ENCODE assay signal across 8 cellular contexts in genomic region chr5:176609724-176610429, GRCh38. TPM values are rescaled to one million over a fixed set of nuclear protein-coding genes. Genes with fewer than 3 reads are reported as not detected.
DNase-seq lines count a peak whose midpoint lies in the region; ATAC-seq, FAIRE-seq and TF ChIP-seq lines count a peak whose summit lies in the region.

Gene GPRIN1 (minus strand): TSS chr5:176610156. CDS start chr5:176599834, 10,322 bp downstream.

- H2BK12ac ChIP-seq in H1 (ENCODE audit: low read depth, low read length), result peak within 1 kb of the TSS; percentile 84; the same call in 1 of the 2 replicates

- no peaks in the 10 kb centered on the region for H3K9me3 ChIP-seq in H1 (ENCODE audit: insufficient read depth in 2 of 2, low read depth in 1 of 2, low read length in 1 of 2)

- no peaks in the 10 kb centered on the region for H3K9me3 Mint-ChIP-seq in activated CD4-positive, alpha-beta T cell treated with anti-CD3 and anti-CD28 coated beads, Interleukin-2, amount 10 ng/mL, durations not matched to agents 7 days and 5 days
- no peaks in the 10 kb centered on the region for H3K9me3 Mint-ChIP-seq in mesothelial cell of epicardium
- no peaks in the 10 kb centered on the region for H3K9me3 Mint-ChIP-seq in stimulated activated naive CD8-positive, alpha-beta T cell treated with anti-CD3 and anti-CD28 coated beads, Interleukin-15, Interleukin-2, amounts not matched to agents 100 ng/mL and 50 ng/mL, for 24 hours

- peak within 1 kb of the TSS in 3 of 4 experiments; percentile 57 to 76 (median 63); a peak in 6 of 7 replicates for H3K9ac ChIP-seq in H1 (replicated peaks in 1 of 4; ENCODE audit: extremely low read depth in 1 of 4, low read depth in 3 of 4, low read length in 3 of 4)

- H2AFZ ChIP-seq in H1 (ENCODE audit: low read length), result no peak within 1 kb of the TSS

- TF ChIP-seq CTCF in AG04449 (IDR thresholded peaks at IDR 0.05; ENCODE audit: insufficient read depth, low read length, missing control alignments), result peak; percentile 36
- TF ChIP-seq CTCF in H1 (IDR thresholded peaks at IDR 0.05; ENCODE audit: control extremely low read depth in 1 of 3, insufficient read depth in 1 of 3, low read depth in 1 of 3, low read length in 3 of 3), result peak in 2 of 3 experiments; percentile 24 to 81; a peak in 3 of 4 replicates
- TF ChIP-seq CTCF in mesothelial cell of epicardium (IDR thresholded peaks at IDR 0.05; ENCODE audit: unreplicated experiment), result no peak

- TF ChIP-seq RAD21 in H1 (IDR thresholded peaks at IDR 0.05 in 1 of 2, conservative IDR thresholded peaks at IDR 0.05 in 1 of 2; ENCODE audit: low read depth in 2 of 2, low read length in 2 of 2), result peak; percentile 22 to 55; a peak in 3 of 4 replicates

- H3K56ac ChIP-seq in H1 (replicated peaks; ENCODE audit: insufficient read length, low read depth, low read length), result peak within 1 kb of the TSS; percentile 2

- H3K23me2 ChIP-seq in H1 (ENCODE audit: low read depth, low read length), result peaks cover 8% of the 10 kb centered on the region

- H3K4me1 ChIP-seq in H1 (replicated peaks in 1 of 4; ENCODE audit: control insufficient read depth in 3 of 4, insufficient read depth in 4 of 4, low read length in 3 of 4), result peaks cover 0 to 8% (median 5%) of the 10 kb centered on the region in 4 experiments; a peak in 5 of 7 replicates

- H3K4ac ChIP-seq in H1 (replicated peaks; ENCODE audit: insufficient read length, low read depth, low read length), result peak within 1 kb of the TSS; percentile 8

- peak within 1 kb of the TSS; percentile 87 to 94 for H3K4me2 ChIP-seq in H1 (ENCODE audit: insufficient read depth in 1 of 2, low read depth in 2 of 2, low read length in 2 of 2)

- no peak within 1 kb of the TSS for H3K23ac ChIP-seq in H1 (ENCODE audit: insufficient read length)

- CTCF ChIA-PET in AG04449 (lab: Yijun Ruan, JAX) (interaction anchor here (2.3 kb wide), 1 partner anchor 67 kb away, joined by 8 read pairs; no protein-coding TSS in a partner anchor), H1 (lab: Charles Lee; ENCODE audit: partially characterized antibody) (interaction anchor here (0.8 to 6.0 kb wide), 5 partner anchors 10 to 22 kb away, joined by 3 to 37 read pairs (median 4); no protein-coding TSS in a partner anchor)
- CTCF ChIA-PET in activated CD4-positive, alpha-beta T cell treated with anti-CD3 and anti-CD28 coated beads, Interleukin-2, amount 10 ng/mL, durations not matched to agents 7 days and 5 days (lab: Charles Lee), result interaction anchor here (0.6 to 0.8 kb wide), 2 partner anchors 22 to 78 kb away, joined by 3 read pairs; no protein-coding TSS in a partner anchor

- H4K5ac ChIP-seq in H1 (ENCODE audit: insufficient read length, low read depth, low read length), result no peak within 1 kb of the TSS

- H3K4me3 ChIP-seq in AG04449 (ENCODE audit: low read depth, low read length) (peak within 1 kb of the TSS; percentile 64), H1 (ENCODE audit: extremely low read depth in 1 of 4, insufficient read depth in 2 of 4, low read depth in 3 of 4, low read length in 4 of 4) (peak within 1 kb of the TSS; percentile 46 to 70 (median 65))

- peak within 1 kb of the TSS; percentile 75; the same call in 1 of the 2 replicates for H2BK15ac ChIP-seq in H1 (ENCODE audit: low read length)

- no peaks in the 10 kb centered on the region for H3K36me3 ChIP-seq in H1 (ENCODE audit: control insufficient read depth in 2 of 4, insufficient read depth in 4 of 4, low read length in 3 of 4)

- no peak within 1 kb of the TSS for H3K27ac ChIP-seq in H1 (ENCODE audit: low read depth, low read length)

- WGBS in H1 (ENCODE audit: extremely low coverage in 1 of 2, insufficient coverage in 1 of 2, insufficient read length in 1 of 2, insufficient replicate concordance in 2 of 2, low coverage in 1 of 2, low lambda C conversion rate in 2 of 2, missing lambda C conversion rate in 1 of 2), 2 experiments, result 2% methylated on average over 43 of the region's 100 CpGs; no CpG with 5 or more reads in 1 of the 2 experiments

- ATAC-seq in GM18498 (IDR thresholded peaks at IDR 0.05; ENCODE audit: unreplicated experiment) (peak; percentile 80), HG02884 (IDR thresholded peaks at IDR 0.05; ENCODE audit: unreplicated experiment) (peak; percentile 66)

- POLR2A ChIA-PET in AG04449 (lab: Yijun Ruan, JAX), result no interaction called here
- POLR2A ChIA-PET in activated CD4-positive, alpha-beta T cell treated with anti-CD3 and anti-CD28 coated beads, Interleukin-2, amount 10 ng/mL, durations not matched to agents 7 days and 5 days (lab: Charles Lee), result no interaction called here
- POLR2A ChIA-PET in H1 (lab: Charles Lee; ENCODE audit: partially characterized antibody), result no interaction called here

- peak within 1 kb of the TSS; percentile 98; the same call in 1 of the 2 replicates for H2AK5ac ChIP-seq in H1 (ENCODE audit: low read depth, low read length)

- peaks cover 0 to 14% (median 10%) of the 10 kb centered on the region in 4 experiments; a peak in 5 of 7 replicates for H3K27me3 ChIP-seq in H1 (replicated peaks in 1 of 4; ENCODE audit: control insufficient read depth in 3 of 4, extremely low read depth in 1 of 4, insufficient read depth in 3 of 4, low read length in 3 of 4)

- H2BK20ac ChIP-seq in H1 (ENCODE audit: low read length), result peak within 1 kb of the TSS; percentile 61; the same call in 1 of the 2 replicates

- no peak for FAIRE-seq in H1 (lab: Jason Lieb, UNC)

- no peak for TF ChIP-seq EP300 in H1 (IDR thresholded peaks at IDR 0.05; ENCODE audit: borderline replicate concordance in 1 of 2, low read depth in 2 of 2, low read length in 2 of 2)

- no peak for DNase-seq in AG04449 (ENCODE audit: low read depth, low spot score)
- DNase-seq in NCI-H2171 (lab: John Stamatoyannopoulos, UW), result peak; percentile 20
- peak; percentile 47 for DNase-seq in activated CD4-positive, alpha-beta T cell treated with anti-CD3 and anti-CD28 coated beads, Interleukin-2, amount 10 ng/mL, durations not matched to agents 7 days and 5 days
- peak in 1 of 2 experiments; percentile 83 for DNase-seq in H1 (ENCODE audit: low read depth in 1 of 2, low spot score in 2 of 2)
- peak; percentile 65 to 78 for DNase-seq in mesothelial cell of epicardium (ENCODE audit: low spot score in 2 of 2, unreplicated experiment in 2 of 2)

- H3K79me1 ChIP-seq in H1 (ENCODE audit: low read depth, low read length), result no peaks in the 10 kb centered on the region

- peak within 1 kb of the TSS; percentile 83 for H4K8ac ChIP-seq in H1 (ENCODE audit: extremely low read depth, insufficient read depth, low read length)

- peak within 1 kb of the TSS; percentile 68 for H3K27ac Mint-ChIP-seq in activated CD4-positive, alpha-beta T cell treated with anti-CD3 and anti-CD28 coated beads, Interleukin-2, amount 10 ng/mL, durations not matched to agents 7 days and 5 days
- H3K27ac Mint-ChIP-seq in mesothelial cell of epicardium, result no peak within 1 kb of the TSS
- H3K27ac Mint-ChIP-seq in stimulated activated naive CD8-positive, alpha-beta T cell treated with anti-CD3 and anti-CD28 coated beads, Interleukin-15, Interleukin-2, amounts not matched to agents 100 ng/mL and 50 ng/mL, for 24 hours, result peak within 1 kb of the TSS; percentile 59

- H3K36me3 Mint-ChIP-seq in activated CD4-positive, alpha-beta T cell treated with anti-CD3 and anti-CD28 coated beads, Interleukin-2, amount 10 ng/mL, durations not matched to agents 7 days and 5 days (ENCODE audit: low read depth), result no peaks in the 10 kb centered on the region
- H3K36me3 Mint-ChIP-seq in mesothelial cell of epicardium, result no peaks in the 10 kb centered on the region
- no peaks in the 10 kb centered on the region for H3K36me3 Mint-ChIP-seq in stimulated activated naive CD8-positive, alpha-beta T cell treated with anti-CD3 and anti-CD28 coated beads, Interleukin-15, Interleukin-2, amounts not matched to agents 100 ng/mL and 50 ng/mL, for 24 hours (ENCODE audit: low read depth)

- peak within 1 kb of the TSS; percentile 90 for H3K18ac ChIP-seq in H1 (ENCODE audit: extremely low read depth, low read length)

- peaks cover 5 to 8% of the 10 kb centered on the region in 2 experiments for H4K20me1 ChIP-seq in H1 (replicated peaks in 1 of 2; ENCODE audit: control insufficient read depth in 1 of 2, insufficient read depth in 2 of 2, low read length in 2 of 2)

- no peak for TF ChIP-seq POLR2A in H1 (IDR thresholded peaks at IDR 0.05; ENCODE audit: control extremely low read depth in 1 of 2, low read depth in 2 of 2, low read length in 2 of 2)

- H3K79me2 ChIP-seq in H1 (ENCODE audit: control insufficient read depth in 1 of 2, insufficient read depth in 2 of 2, low read length in 2 of 2), result no peaks in the 10 kb centered on the region

- H2BK120ac ChIP-seq in H1 (replicated peaks; ENCODE audit: low read depth, low read length), result no peak within 1 kb of the TSS

- H3K4me1 Mint-ChIP-seq in activated CD4-positive, alpha-beta T cell treated with anti-CD3 and anti-CD28 coated beads, Interleukin-2, amount 10 ng/mL, durations not matched to agents 7 days and 5 days, result peaks cover 19% of the 10 kb centered on the region
- H3K4me1 Mint-ChIP-seq in mesothelial cell of epicardium, result peaks cover 10% of the 10 kb centered on the region
- H3K4me1 Mint-ChIP-seq in stimulated activated naive CD8-positive, alpha-beta T cell treated with anti-CD3 and anti-CD28 coated beads, Interleukin-15, Interleukin-2, amounts not matched to agents 100 ng/mL and 50 ng/mL, for 24 hours (ENCODE audit: low read depth), result peaks cover 15% of the 10 kb centered on the region

- H4K91ac ChIP-seq in H1 (replicated peaks; ENCODE audit: insufficient read length, low read length), result peak within 1 kb of the TSS; percentile 79

- peak within 1 kb of the TSS; percentile 87 for H3K4me3 Mint-ChIP-seq in activated CD4-positive, alpha-beta T cell treated with anti-CD3 and anti-CD28 coated beads, Interleukin-2, amount 10 ng/mL, durations not matched to agents 7 days and 5 days
- H3K4me3 Mint-ChIP-seq in mesothelial cell of epicardium, result peak within 1 kb of the TSS; percentile 75
- peak within 1 kb of the TSS; percentile 88 for H3K4me3 Mint-ChIP-seq in stimulated activated naive CD8-positive, alpha-beta T cell treated with anti-CD3 and anti-CD28 coated beads, Interleukin-15, Interleukin-2, amounts not matched to agents 100 ng/mL and 50 ng/mL, for 24 hours

- no peak within 1 kb of the TSS for H3K14ac ChIP-seq in H1 (ENCODE audit: insufficient read length)

- peak within 1 kb of the TSS; percentile 71; the same call in 1 of the 2 replicates for H2BK5ac ChIP-seq in H1 (ENCODE audit: low read depth, low read length)

- H3K27me3 Mint-ChIP-seq in activated CD4-positive, alpha-beta T cell treated with anti-CD3 and anti-CD28 coated beads, Interleukin-2, amount 10 ng/mL, durations not matched to agents 7 days and 5 days, result peaks cover 38% of the 10 kb centered on the region
- peaks cover 48% of the 10 kb centered on the region for H3K27me3 Mint-ChIP-seq in mesothelial cell of epicardium (ENCODE audit: low read depth)
- H3K27me3 Mint-ChIP-seq in stimulated activated naive CD8-positive, alpha-beta T cell treated with anti-CD3 and anti-CD28 coated beads, Interleukin-15, Interleukin-2, amounts not matched to agents 100 ng/mL and 50 ng/mL, for 24 hours, result peaks cover 42% of the 10 kb centered on the region

RNA-seq across cellular contexts. Expression of gene GPRIN1, which starts in this region (rescaled TPM):
- total RNA-seq in activated CD4-positive, alpha-beta T cell treated with anti-CD3 and anti-CD28 coated beads, Interleukin-2, amount 10 ng/mL, durations not matched to agents 7 days and 5 days, result 1 to 10 TPM; 2.5 to 2.6 TPM
- 12.0 and 12.8 TPM in 2 replicates for total RNA-seq in H1 (2021; fragmentation: NEBNext Ultra II Directional; extraction: Animal tissue kit (Norgen Biotek cat#: 25700))
- 3.3 TPM in 2 replicates for polyA plus RNA-seq in H1 (2011; rRNA removed)
- 3.3 TPM for polyA plus RNA-seq in H1 (2011; cell fraction: cytosol; rRNA removed)
- 4.2 TPM for polyA plus RNA-seq in H1 (2011; cell fraction: nucleus; rRNA removed)
- 7.7 to 10.1 TPM (median 8.3 TPM) in 4 replicates for polyA plus RNA-seq in H1 (2012, experiment 1 of 2)
- polyA plus RNA-seq in H1 (2012, experiment 2 of 2), result 9.6 TPM
- 8.3 TPM for polyA plus RNA-seq in H1 (2013, experiment 1 of 2)
- 8.3 TPM for polyA plus RNA-seq in H1 (2013, experiment 2 of 2)
- 3.9 and 5.1 TPM in 2 replicates for polyA minus RNA-seq in H1 (2011; rRNA and poly(A)+ RNA removed)
- 6.2 TPM for polyA minus RNA-seq in H1 (2011; cell fraction: cytosol; rRNA and poly(A)+ RNA removed)
- 5.3 TPM for polyA minus RNA-seq in H1 (2011; cell fraction: nucleus; rRNA and poly(A)+ RNA removed)
- total RNA-seq in mesothelial cell of epicardium, result 1.0 to 1.3 TPM (median 1.1 TPM) in 3 replicates
